ENCODE assay signal across 1 cellular context in the genomic region with DNA sequence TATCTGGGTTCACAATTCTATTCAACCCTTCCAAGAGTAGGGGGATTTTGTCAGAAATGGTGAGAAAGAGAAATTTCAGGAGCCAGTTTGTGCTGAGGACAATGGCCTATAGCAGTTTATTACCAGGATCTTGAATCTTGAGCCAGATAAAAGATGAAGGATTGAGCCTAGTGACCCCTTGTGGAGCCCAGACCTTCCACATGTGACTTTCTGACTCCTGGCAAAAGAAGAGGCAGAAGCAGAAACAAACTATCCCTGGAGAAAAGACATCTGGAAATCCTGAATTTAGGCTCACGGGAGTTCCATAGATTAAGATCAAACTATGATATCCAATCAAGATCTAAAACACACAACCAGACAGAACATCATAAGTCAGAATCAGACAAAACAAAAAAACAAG.
TF ChIP-seq lines count a peak whose summit lies in the region.

No MANE protein-coding gene starts in this region.

TF ChIP-seq in SK-N-SH, 30 proteins besides CTCF, POLR2A, EP300 and RAD21 (continued from another document):
- TF ChIP-seq, protein P1, sequence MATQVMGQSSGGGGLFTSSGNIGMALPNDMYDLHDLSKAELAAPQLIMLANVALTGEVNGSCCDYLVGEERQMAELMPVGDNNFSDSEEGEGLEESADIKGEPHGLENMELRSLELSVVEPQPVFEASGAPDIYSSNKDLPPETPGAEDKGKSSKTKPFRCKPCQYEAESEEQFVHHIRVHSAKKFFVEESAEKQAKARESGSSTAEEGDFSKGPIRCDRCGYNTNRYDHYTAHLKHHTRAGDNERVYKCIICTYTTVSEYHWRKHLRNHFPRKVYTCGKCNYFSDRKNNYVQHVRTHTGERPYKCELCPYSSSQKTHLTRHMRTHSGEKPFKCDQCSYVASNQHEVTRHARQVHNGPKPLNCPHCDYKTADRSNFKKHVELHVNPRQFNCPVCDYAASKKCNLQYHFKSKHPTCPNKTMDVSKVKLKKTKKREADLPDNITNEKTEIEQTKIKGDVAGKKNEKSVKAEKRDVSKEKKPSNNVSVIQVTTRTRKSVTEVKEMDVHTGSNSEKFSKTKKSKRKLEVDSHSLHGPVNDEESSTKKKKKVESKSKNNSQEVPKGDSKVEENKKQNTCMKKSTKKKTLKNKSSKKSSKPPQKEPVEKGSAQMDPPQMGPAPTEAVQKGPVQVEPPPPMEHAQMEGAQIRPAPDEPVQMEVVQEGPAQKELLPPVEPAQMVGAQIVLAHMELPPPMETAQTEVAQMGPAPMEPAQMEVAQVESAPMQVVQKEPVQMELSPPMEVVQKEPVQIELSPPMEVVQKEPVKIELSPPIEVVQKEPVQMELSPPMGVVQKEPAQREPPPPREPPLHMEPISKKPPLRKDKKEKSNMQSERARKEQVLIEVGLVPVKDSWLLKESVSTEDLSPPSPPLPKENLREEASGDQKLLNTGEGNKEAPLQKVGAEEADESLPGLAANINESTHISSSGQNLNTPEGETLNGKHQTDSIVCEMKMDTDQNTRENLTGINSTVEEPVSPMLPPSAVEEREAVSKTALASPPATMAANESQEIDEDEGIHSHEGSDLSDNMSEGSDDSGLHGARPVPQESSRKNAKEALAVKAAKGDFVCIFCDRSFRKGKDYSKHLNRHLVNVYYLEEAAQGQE (IDR thresholded peaks at IDR 0.05; ENCODE audit: low read depth, low read length) = no peak
- no peak for TF ChIP-seq ELF1 (IDR thresholded peaks at IDR 0.05)
- TF ChIP-seq GATA2 (CRISPR knock-in tag; IDR thresholded peaks at IDR 0.05) = peak; percentile 43
- TF ChIP-seq SIN3A (IDR thresholded peaks at IDR 0.05; ENCODE audit: borderline replicate concordance, low read depth, low read length) = no peak
